Comparison of ENCODE assay signal across 29 cellular contexts in the genomic region with DNA sequence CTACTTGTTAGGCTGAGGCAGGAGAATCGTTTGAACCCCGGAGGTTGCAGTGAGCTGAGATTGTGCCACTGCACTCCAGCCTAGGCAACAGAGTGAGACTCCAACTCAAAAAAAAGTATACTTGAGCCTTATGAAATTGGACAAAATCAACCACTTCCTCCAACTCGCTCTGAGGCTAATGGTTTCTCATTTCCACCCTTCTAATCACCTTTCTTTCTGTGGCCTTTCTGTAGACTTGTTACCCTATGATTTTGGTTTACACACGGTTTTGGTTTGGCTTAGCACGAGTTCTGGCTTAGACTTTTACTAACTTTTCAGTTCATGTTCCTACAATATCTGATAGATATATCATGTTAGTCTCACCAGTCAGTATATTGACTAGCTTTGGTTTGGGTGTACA.
DNase-seq lines count a peak whose midpoint lies in the region; ATAC-seq, FAIRE-seq and TF ChIP-seq lines count a peak whose summit lies in the region.
"Had no signal": no experiment of that assay in that cellular context is flagged by ENCODE, and none has a peak within 500 bp of the region (broad histone marks: within the 10 kb centered on the region; RNA-seq: fewer than 3 reads in every experiment).

No MANE protein-coding gene starts in this region.

- WGBS in GM12878 (ENCODE audit: insufficient coverage, insufficient replicate concordance, low lambda C conversion rate, missing lambda C conversion rate): 95% methylated on average over 5 of the region's 5 CpGs

- H3K9ac ChIP-seq in GM12878 (ENCODE audit: control insufficient read depth, insufficient read depth, low read length): no peak overlapping the region
- H3K9ac ChIP-seq: GM23248 had no signal

- no peaks in the 10 kb centered on the region for H3K4me1 ChIP-seq in GM12878 (ENCODE audit: control insufficient read depth, insufficient read depth, low read length)
- H3K4me1 ChIP-seq: SJCRH30 had no signal

- TF ChIP-seq RAD21 in GM12878 (IDR thresholded peaks at IDR 0.05; ENCODE audit: insufficient read depth, low read depth, low read length): no peak

- H3K27me3 ChIP-seq in GM12878 (replicated peaks in 1 of 2; ENCODE audit: control insufficient read depth in 2 of 2, insufficient read depth in 2 of 2, low read length in 1 of 2): no peaks in the 10 kb centered on the region
- H3K27me3 ChIP-seq: SJCRH30 had no signal

- H3K36me3 ChIP-seq in GM12878 (ENCODE audit: control insufficient read depth in 2 of 2, insufficient read depth in 2 of 2, low read length in 1 of 2): no peaks in the 10 kb centered on the region; a peak in 1 of 4 replicates

- no peaks in the 10 kb centered on the region for H4K20me1 ChIP-seq in GM12878 (ENCODE audit: control insufficient read depth, insufficient read depth)

- no peak overlapping the region for H2AFZ ChIP-seq in GM12878 (ENCODE audit: control insufficient read depth, low read depth, low read length)
- H2AFZ ChIP-seq: GM23248 had no signal

- no TSS peak for BruUV-seq in GM12878 (replicated peaks; lab: Mats Ljungman, UMichigan)

- intact Hi-C loops in GM12878 (cut with micrococcal nuclease; ENCODE audit: unreplicated experiment): no loop called here

- ATAC-seq in HG03175 (IDR thresholded peaks at IDR 0.05; ENCODE audit: unreplicated experiment) (peak; percentile 75), GM12878 (peak; percentile 73)
- ATAC-seq: HepG2, PC-3, Right ventricle myocardium inferior, SK-N-SH treated with all-trans-retinoic acid at 6 μM for 48 hours had no signal

- FAIRE-seq in GM12891 (lab: Jason Lieb, UNC) (peak; percentile 16), GM19239 (lab: Jason Lieb, UNC) (peak; percentile 37), GM12878 (lab: Jason Lieb, UNC) (no peak)
- FAIRE-seq: GM12892, HepG2 had no signal

- CTCF ChIA-PET in GM12878 (lab: Yijun Ruan, JAX): no interaction called here

- SMC1A ChIA-PET in GM12878 (lab: Charles Lee; ENCODE audit: uncharacterized antibody, unreplicated experiment): no interaction called here

- no peaks in the 10 kb centered on the region for H3K9me3 ChIP-seq in GM12878 (replicated peaks; ENCODE audit: control insufficient read depth, insufficient read depth, low read length)
- H3K9me3 ChIP-seq: SJCRH30 had no signal

- in situ Hi-C loops in GM12878 (cut with MboI): no loop called here

- no peak for TF ChIP-seq CTCF in GM12878 (IDR thresholded peaks at IDR 0.05 in 2 of 3, conservative IDR thresholded peaks at IDR 0.05 in 1 of 3; ENCODE audit: control insufficient read depth in 2 of 3, extremely low read depth in 1 of 3, insufficient read depth in 1 of 3, low read depth in 3 of 3, low read length in 3 of 3)

- no peak overlapping the region for H3K27ac ChIP-seq in GM12878 (ENCODE audit: control insufficient read depth, insufficient read depth)
- H3K27ac ChIP-seq: GM23248, SJCRH30 had no signal

- H3K4me2 ChIP-seq in GM12878 (ENCODE audit: control insufficient read depth, insufficient read depth): no peak overlapping the region

- RAD21 ChIA-PET in GM12878 (lab: Charles Lee; ENCODE audit: unreplicated experiment): no interaction called here

- no peak overlapping the region for H3K4me3 ChIP-seq in GM12878
- H3K4me3 ChIP-seq: GM23248, SJCRH30 had no signal

- no peaks in the 10 kb centered on the region for H3K79me2 ChIP-seq in GM12878 (ENCODE audit: control insufficient read depth, insufficient read depth, low read length)

- TF ChIP-seq POLR2A in GM12891 (IDR thresholded peaks at IDR 0.05; ENCODE audit: low read depth, low read length) (no peak), GM12878 (IDR thresholded peaks at IDR 0.05; ENCODE audit: low read depth, low read length) (no peak)

- POLR2A ChIA-PET in GM12878 (lab: Charles Lee): no interaction called here

- TF ChIP-seq EP300 in GM12878 (IDR thresholded peaks at IDR 0.05; ENCODE audit: borderline replicate concordance in 1 of 2, control insufficient read depth in 1 of 2, low read depth in 2 of 2, low read length in 2 of 2): no peak

- DNase-seq in GM12891 (ENCODE audit: insufficient read length, low spot score): no peak
- DNase-seq in GM19239 (ENCODE audit: insufficient read length, low spot score): no peak
- DNase-seq in GM12878 (ENCODE audit: low read depth, low spot score): no peak
- DNase-seq in SKM-1 (lab: John Stamatoyannopoulos, UW; ENCODE audit: unreplicated experiment): no peak
- no peak for DNase-seq in CD1c-positive myeloid dendritic cell (ENCODE audit: extremely low spot score)
- DNase-seq in central memory CD4-positive, alpha-beta T cell: no peak
- DNase-seq in KG1 (lab: John Stamatoyannopoulos, UW): no peak
- DNase-seq: CD4-positive, CD25-positive, alpha-beta regulatory T cell; COR-L47; DMS79; EL; GDM1; GM23248; H9; Kasumi-1; NCI-H1105; NCI-H1436 treated with DMSO at 0.1 percent for 48 hours; NCI-H187 treated with DMSO at 0.1 percent for 48 hours; NCI-H2171 treated with DMSO at 0.1 percent for 48 hours; NCI-H345; NCI-H510A treated with DMSO at 0.1 percent for 48 hours; NCI-H748 treated with DMSO at 0.1 percent for 48 hours; PC-3; SJCRH30 had no signal

TF ChIP-seq in GM12891, 5 proteins besides CTCF, POLR2A, EP300 and RAD21:
- no peak for TF ChIP-seq POU2F2 (IDR thresholded peaks at IDR 0.05; ENCODE audit: low read depth, low read length)
- no peak for TF ChIP-seq PAX5 (IDR thresholded peaks at IDR 0.05; ENCODE audit: insufficient read depth, low read length, severe bottlenecking)
- TF ChIP-seq SPI1 (IDR thresholded peaks at IDR 0.05; ENCODE audit: low read depth, low read length): peak; percentile 26; the same call in 1 of the 2 replicates
- TF ChIP-seq POLR2AphosphoS5 (IDR thresholded peaks at IDR 0.05; ENCODE audit: low read depth, low read length): no peak
- no peak for TF ChIP-seq TAF1 (IDR thresholded peaks at IDR 0.05; ENCODE audit: low read depth, low read length)
TF ChIP-seq in GM12891: peak in this region for 1.

TF ChIP-seq in GM12878, 131 proteins besides CTCF, POLR2A, EP300 and RAD21 (continues in another document):
- TF ChIP-seq, protein P1, sequence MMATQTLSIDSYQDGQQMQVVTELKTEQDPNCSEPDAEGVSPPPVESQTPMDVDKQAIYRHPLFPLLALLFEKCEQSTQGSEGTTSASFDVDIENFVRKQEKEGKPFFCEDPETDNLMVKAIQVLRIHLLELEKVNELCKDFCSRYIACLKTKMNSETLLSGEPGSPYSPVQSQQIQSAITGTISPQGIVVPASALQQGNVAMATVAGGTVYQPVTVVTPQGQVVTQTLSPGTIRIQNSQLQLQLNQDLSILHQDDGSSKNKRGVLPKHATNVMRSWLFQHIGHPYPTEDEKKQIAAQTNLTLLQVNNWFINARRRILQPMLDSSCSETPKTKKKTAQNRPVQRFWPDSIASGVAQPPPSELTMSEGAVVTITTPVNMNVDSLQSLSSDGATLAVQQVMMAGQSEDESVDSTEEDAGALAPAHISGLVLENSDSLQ (IDR thresholded peaks at IDR 0.05): no peak
- TF ChIP-seq CHD1 (IDR thresholded peaks at IDR 0.05; ENCODE audit: low read depth, low read length): no peak
- TF ChIP-seq NFXL1 (IDR thresholded peaks at IDR 0.05; ENCODE audit: borderline replicate concordance): no peak
- no peak for TF ChIP-seq RCOR1 (conservative IDR thresholded peaks at IDR 0.05; ENCODE audit: low read depth, low read length)
- TF ChIP-seq NBN (IDR thresholded peaks at IDR 0.05): no peak
- TF ChIP-seq, protein P2, sequence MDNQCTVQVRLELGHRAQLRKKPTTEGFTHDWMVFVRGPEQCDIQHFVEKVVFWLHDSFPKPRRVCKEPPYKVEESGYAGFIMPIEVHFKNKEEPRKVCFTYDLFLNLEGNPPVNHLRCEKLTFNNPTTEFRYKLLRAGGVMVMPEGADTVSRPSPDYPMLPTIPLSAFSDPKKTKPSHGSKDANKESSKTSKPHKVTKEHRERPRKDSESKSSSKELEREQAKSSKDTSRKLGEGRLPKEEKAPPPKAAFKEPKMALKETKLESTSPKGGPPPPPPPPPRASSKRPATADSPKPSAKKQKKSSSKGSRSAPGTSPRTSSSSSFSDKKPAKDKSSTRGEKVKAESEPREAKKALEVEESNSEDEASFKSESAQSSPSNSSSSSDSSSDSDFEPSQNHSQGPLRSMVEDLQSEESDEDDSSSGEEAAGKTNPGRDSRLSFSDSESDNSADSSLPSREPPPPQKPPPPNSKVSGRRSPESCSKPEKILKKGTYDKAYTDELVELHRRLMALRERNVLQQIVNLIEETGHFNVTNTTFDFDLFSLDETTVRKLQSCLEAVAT (IDR thresholded peaks at IDR 0.05): no peak
- TF ChIP-seq, protein P3, sequence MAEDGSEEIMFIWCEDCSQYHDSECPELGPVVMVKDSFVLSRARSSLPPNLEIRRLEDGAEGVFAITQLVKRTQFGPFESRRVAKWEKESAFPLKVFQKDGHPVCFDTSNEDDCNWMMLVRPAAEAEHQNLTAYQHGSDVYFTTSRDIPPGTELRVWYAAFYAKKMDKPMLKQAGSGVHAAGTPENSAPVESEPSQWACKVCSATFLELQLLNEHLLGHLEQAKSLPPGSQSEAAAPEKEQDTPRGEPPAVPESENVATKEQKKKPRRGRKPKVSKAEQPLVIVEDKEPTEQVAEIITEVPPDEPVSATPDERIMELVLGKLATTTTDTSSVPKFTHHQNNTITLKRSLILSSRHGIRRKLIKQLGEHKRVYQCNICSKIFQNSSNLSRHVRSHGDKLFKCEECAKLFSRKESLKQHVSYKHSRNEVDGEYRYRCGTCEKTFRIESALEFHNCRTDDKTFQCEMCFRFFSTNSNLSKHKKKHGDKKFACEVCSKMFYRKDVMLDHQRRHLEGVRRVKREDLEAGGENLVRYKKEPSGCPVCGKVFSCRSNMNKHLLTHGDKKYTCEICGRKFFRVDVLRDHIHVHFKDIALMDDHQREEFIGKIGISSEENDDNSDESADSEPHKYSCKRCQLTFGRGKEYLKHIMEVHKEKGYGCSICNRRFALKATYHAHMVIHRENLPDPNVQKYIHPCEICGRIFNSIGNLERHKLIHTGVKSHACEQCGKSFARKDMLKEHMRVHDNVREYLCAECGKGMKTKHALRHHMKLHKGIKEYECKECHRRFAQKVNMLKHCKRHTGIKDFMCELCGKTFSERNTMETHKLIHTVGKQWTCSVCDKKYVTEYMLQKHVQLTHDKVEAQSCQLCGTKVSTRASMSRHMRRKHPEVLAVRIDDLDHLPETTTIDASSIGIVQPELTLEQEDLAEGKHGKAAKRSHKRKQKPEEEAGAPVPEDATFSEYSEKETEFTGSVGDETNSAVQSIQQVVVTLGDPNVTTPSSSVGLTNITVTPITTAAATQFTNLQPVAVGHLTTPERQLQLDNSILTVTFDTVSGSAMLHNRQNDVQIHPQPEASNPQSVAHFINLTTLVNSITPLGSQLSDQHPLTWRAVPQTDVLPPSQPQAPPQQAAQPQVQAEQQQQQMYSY (CRISPR knock-in tag; IDR thresholded peaks at IDR 0.05): no peak
- TF ChIP-seq CHD2 (IDR thresholded peaks at IDR 0.05; ENCODE audit: borderline replicate concordance, low read depth, low read length): no peak
- no peak for TF ChIP-seq MTA3 (IDR thresholded peaks at IDR 0.05; ENCODE audit: borderline replicate concordance, low read length)
- no peak for TF ChIP-seq ZSCAN29 (IDR thresholded peaks at IDR 0.05)
- TF ChIP-seq JUND (IDR thresholded peaks at IDR 0.05; ENCODE audit: low read depth, low read length): no peak
